Comparison of ENCODE assay signal across 1 cellular context in the genomic region with DNA sequence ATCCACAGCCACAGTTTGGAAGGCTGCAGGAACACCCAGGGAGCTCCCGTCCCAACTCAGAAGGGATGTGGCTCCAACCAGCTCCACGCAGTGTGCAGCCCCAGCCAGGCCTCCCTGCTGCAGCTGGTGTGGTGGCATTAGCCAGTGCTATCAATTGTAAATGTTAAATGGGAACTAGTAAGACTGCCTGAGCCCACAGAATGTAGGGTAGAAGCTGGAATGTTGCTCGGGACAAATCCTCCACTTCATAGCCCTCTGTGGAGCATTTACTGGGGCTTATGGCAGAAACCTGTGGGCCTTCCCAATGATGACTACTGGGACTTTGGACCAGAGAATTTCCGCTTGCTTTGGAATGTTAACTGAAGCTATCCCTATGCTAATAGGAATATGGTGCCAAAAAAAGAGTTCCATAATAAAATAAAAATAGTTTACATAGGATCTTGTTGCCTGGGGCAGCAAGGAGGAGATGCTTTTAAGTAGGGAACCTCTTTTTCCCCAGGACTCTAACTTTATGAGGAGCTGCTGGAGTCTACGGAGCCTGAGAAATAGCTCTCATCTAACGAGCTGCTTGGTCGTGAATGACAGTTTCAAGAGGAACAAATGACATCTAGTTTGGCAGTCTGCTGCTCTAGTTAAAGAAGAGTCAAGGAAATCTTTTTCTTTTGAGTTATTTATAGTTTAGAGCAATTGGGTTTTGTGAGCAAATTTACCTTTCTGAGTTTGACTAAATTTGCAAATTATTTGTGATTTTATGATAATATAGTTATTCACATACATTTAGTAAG.
TF ChIP-seq lines count a peak whose summit lies in the region.

No MANE protein-coding gene starts in this region.

TF ChIP-seq in HepG2, 621 proteins besides CTCF, POLR2A, EP300 and RAD21 (continues in another document):
- TF ChIP-seq ZNF264 (CRISPR knock-in tag; IDR thresholded peaks at IDR 0.05) (no peak), ZFP36L2 (CRISPR knock-in tag; IDR thresholded peaks at IDR 0.05) (no peak), POLR2G (IDR thresholded peaks at IDR 0.05; ENCODE audit: low read depth, low read length) (no peak), ZNF616 (CRISPR knock-in tag; IDR thresholded peaks at IDR 0.05; ENCODE audit: low read depth) (no peak), PAF1 (CRISPR knock-in tag; IDR thresholded peaks at IDR 0.05) (no peak), ZSCAN30 (CRISPR knock-in tag; IDR thresholded peaks at IDR 0.05) (no peak), ZBTB20 (CRISPR knock-in tag; IDR thresholded peaks at IDR 0.05; ENCODE audit: borderline replicate concordance, low read depth) (no peak), IRF2 (CRISPR knock-in tag; IDR thresholded peaks at IDR 0.05) (no peak), ZNF737 (CRISPR knock-in tag; IDR thresholded peaks at IDR 0.05; ENCODE audit: borderline replicate concordance) (no peak), RXRB (CRISPR knock-in tag; IDR thresholded peaks at IDR 0.05; ENCODE audit: borderline replicate concordance) (no peak; the same call in 1 of the 2 replicates), ZKSCAN5 (CRISPR knock-in tag; IDR thresholded peaks at IDR 0.05) (no peak), ZMAT3 (CRISPR knock-in tag; conservative IDR thresholded peaks at IDR 0.05) (no peak), ADNP (CRISPR knock-in tag; IDR thresholded peaks at IDR 0.05) (no peak), ZSCAN22 (CRISPR knock-in tag; IDR thresholded peaks at IDR 0.05) (no peak), ZNF678 (CRISPR knock-in tag; IDR thresholded peaks at IDR 0.05) (no peak), MBNL3 (CRISPR knock-in tag; conservative IDR thresholded peaks at IDR 0.05) (no peak), HNF1B (CRISPR knock-in tag; IDR thresholded peaks at IDR 0.05) (0 out of 2 replicates have a peak, but pooled peaks have one; percentile 4), SUZ12 (IDR thresholded peaks at IDR 0.05; ENCODE audit: low read depth, low read length) (no peak), NR2F6 (IDR thresholded peaks at IDR 0.05) (no peak), NR2F6 (CRISPR knock-in tag; IDR thresholded peaks at IDR 0.05) (no peak), PHF8 (CRISPR knock-in tag; IDR thresholded peaks at IDR 0.05) (0 out of 2 replicates have a peak, but pooled peaks have one; percentile 20), RNF2 (conservative IDR thresholded peaks at IDR 0.05; ENCODE audit: low read depth) (no peak), NFIC (IDR thresholded peaks at IDR 0.05; ENCODE audit: low read length) (no peak), ZSCAN21 (CRISPR knock-in tag; IDR thresholded peaks at IDR 0.05; ENCODE audit: borderline replicate concordance) (no peak), ZNF354B (CRISPR knock-in tag; IDR thresholded peaks at IDR 0.05) (no peak), PTBP1 (IDR thresholded peaks at IDR 0.05; ENCODE audit: low read depth, low read length, poor library complexity, severe bottlenecking) (no peak), ZNF83 (CRISPR knock-in tag; IDR thresholded peaks at IDR 0.05; ENCODE audit: borderline replicate concordance) (no peak), STAT6 (CRISPR knock-in tag; IDR thresholded peaks at IDR 0.05; ENCODE audit: borderline replicate concordance) (0 out of 2 replicates have a peak, but pooled peaks have one; percentile 67), CREBL2 (CRISPR knock-in tag; IDR thresholded peaks at IDR 0.05; ENCODE audit: borderline replicate concordance) (no peak), FIP1L1 (IDR thresholded peaks at IDR 0.05; ENCODE audit: borderline replicate concordance, insufficient read depth, low read depth, low read length) (no peak), SYNCRIP (IDR thresholded peaks at IDR 0.05; ENCODE audit: insufficient read depth, low read depth, low read length) (no peak), MIER3 (CRISPR knock-in tag; IDR thresholded peaks at IDR 0.05; ENCODE audit: borderline replicate concordance) (no peak), RELA (CRISPR knock-in tag; IDR thresholded peaks at IDR 0.05) (no peak), FOXJ3 (CRISPR knock-in tag; IDR thresholded peaks at IDR 0.05; ENCODE audit: borderline replicate concordance) (no peak), ZSCAN20 (CRISPR knock-in tag; IDR thresholded peaks at IDR 0.05; ENCODE audit: borderline replicate concordance) (no peak), ZNF772 (CRISPR knock-in tag; IDR thresholded peaks at IDR 0.05) (0 out of 2 replicates have a peak, but pooled peaks have one; percentile 3), EHMT2 (IDR thresholded peaks at IDR 0.05; ENCODE audit: borderline replicate concordance, low read depth, low read length) (no peak), HNRNPL (IDR thresholded peaks at IDR 0.05; ENCODE audit: low read depth, low read length) (no peak), ZNF543 (CRISPR knock-in tag; IDR thresholded peaks at IDR 0.05) (no peak), ETV5 (CRISPR knock-in tag; IDR thresholded peaks at IDR 0.05; ENCODE audit: borderline replicate concordance) (no peak; the same call in none of the 2 replicates), JDP2 (CRISPR knock-in tag; IDR thresholded peaks at IDR 0.05; ENCODE audit: borderline replicate concordance) (no peak), RCOR2 (CRISPR knock-in tag; IDR thresholded peaks at IDR 0.05) (no peak), ARNT2 (CRISPR knock-in tag; IDR thresholded peaks at IDR 0.05; ENCODE audit: low read depth) (no peak), NFATC3 (CRISPR knock-in tag; IDR thresholded peaks at IDR 0.05) (no peak), MEF2D (CRISPR knock-in tag; IDR thresholded peaks at IDR 0.05) (no peak), PHF21A (CRISPR knock-in tag; IDR thresholded peaks at IDR 0.05) (no peak; the same call in 1 of the 2 replicates), XBP1 (CRISPR knock-in tag; IDR thresholded peaks at IDR 0.05) (no peak), MIER2 (CRISPR knock-in tag; IDR thresholded peaks at IDR 0.05) (no peak), PPARG (CRISPR knock-in tag; conservative IDR thresholded peaks at IDR 0.05) (no peak), DZIP1 (CRISPR knock-in tag; IDR thresholded peaks at IDR 0.05) (no peak), ZNF362 (CRISPR knock-in tag; IDR thresholded peaks at IDR 0.05; ENCODE audit: borderline replicate concordance) (no peak; the same call in 1 of the 2 replicates), NFYB (CRISPR knock-in tag; IDR thresholded peaks at IDR 0.05) (no peak), ZBTB38 (CRISPR knock-in tag; IDR thresholded peaks at IDR 0.05) (no peak), MTA1 (CRISPR knock-in tag; IDR thresholded peaks at IDR 0.05; ENCODE audit: borderline replicate concordance) (no peak)
- TF ChIP-seq, protein P1, sequence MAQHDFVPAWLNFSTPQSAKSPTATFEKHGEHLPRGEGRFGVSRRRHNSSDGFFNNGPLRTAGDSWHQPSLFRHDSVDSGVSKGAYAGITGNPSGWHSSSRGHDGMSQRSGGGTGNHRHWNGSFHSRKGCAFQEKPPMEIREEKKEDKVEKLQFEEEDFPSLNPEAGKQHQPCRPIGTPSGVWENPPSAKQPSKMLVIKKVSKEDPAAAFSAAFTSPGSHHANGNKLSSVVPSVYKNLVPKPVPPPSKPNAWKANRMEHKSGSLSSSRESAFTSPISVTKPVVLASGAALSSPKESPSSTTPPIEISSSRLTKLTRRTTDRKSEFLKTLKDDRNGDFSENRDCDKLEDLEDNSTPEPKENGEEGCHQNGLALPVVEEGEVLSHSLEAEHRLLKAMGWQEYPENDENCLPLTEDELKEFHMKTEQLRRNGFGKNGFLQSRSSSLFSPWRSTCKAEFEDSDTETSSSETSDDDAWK (CRISPR knock-in tag; IDR thresholded peaks at IDR 0.05) = no peak
- TF ChIP-seq, protein P2, sequence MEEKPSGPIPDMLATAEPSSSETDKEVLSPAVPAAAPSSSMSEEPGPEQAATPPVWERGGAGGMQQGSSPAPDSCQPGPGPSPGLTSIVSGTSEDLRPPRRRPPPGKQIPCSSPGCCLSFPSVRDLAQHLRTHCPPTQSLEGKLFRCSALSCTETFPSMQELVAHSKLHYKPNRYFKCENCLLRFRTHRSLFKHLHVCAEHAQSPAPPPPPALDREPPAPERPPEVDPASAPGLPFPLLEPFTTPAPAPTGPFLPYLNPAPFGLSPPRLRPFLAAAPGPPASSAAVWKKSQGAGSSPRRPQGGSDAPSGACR (CRISPR knock-in tag; IDR thresholded peaks at IDR 0.05) = no peak
- TF ChIP-seq, protein P3, sequence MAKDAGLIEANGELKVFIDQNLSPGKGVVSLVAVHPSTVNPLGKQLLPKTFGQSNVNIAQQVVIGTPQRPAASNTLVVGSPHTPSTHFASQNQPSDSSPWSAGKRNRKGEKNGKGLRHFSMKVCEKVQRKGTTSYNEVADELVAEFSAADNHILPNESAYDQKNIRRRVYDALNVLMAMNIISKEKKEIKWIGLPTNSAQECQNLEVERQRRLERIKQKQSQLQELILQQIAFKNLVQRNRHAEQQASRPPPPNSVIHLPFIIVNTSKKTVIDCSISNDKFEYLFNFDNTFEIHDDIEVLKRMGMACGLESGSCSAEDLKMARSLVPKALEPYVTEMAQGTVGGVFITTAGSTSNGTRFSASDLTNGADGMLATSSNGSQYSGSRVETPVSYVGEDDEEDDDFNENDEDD (CRISPR knock-in tag; IDR thresholded peaks at IDR 0.05; ENCODE audit: borderline replicate concordance) = no peak
- TF ChIP-seq, protein P4, sequence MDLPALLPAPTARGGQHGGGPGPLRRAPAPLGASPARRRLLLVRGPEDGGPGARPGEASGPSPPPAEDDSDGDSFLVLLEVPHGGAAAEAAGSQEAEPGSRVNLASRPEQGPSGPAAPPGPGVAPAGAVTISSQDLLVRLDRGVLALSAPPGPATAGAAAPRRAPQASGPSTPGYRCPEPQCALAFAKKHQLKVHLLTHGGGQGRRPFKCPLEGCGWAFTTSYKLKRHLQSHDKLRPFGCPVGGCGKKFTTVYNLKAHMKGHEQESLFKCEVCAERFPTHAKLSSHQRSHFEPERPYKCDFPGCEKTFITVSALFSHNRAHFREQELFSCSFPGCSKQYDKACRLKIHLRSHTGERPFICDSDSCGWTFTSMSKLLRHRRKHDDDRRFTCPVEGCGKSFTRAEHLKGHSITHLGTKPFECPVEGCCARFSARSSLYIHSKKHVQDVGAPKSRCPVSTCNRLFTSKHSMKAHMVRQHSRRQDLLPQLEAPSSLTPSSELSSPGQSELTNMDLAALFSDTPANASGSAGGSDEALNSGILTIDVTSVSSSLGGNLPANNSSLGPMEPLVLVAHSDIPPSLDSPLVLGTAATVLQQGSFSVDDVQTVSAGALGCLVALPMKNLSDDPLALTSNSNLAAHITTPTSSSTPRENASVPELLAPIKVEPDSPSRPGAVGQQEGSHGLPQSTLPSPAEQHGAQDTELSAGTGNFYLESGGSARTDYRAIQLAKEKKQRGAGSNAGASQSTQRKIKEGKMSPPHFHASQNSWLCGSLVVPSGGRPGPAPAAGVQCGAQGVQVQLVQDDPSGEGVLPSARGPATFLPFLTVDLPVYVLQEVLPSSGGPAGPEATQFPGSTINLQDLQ (CRISPR knock-in tag; IDR thresholded peaks at IDR 0.05) = no peak
